2 cellular contexts compared by ENCODE assay signal in the genomic region with DNA sequence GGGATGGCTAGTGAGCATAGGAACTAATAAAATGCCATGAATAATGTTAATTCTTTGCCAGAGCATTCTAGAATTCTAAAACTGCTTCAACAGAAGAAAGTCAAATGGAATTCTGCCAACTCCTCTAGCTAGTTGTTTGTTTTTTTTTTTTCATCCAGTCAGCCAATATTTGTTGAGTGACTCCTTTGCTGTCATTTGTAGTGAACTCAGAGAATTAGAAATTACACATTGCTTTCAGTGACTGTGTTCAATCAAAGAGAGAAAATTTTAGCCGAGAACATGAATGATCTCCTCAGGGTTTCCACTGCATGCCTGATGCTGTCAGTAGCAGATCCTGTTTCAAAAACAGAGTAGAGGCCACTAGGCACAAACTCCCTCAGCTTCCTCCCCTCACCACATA.
TF ChIP-seq lines count a peak whose summit lies in the region.
"Not testable (repeated sequence)": the region's sequence is repeated elsewhere in the genome, so short reads cannot be mapped to it uniquely, and the experiment has no call there.

No MANE protein-coding gene starts in this region.

TF ChIP-seq in SK-N-SH, 30 proteins besides CTCF, POLR2A, EP300 and RAD21:
- peak; percentile 11; the same call in 1 of the 2 replicates for TF ChIP-seq TCF12 (IDR thresholded peaks at IDR 0.05)
- TF ChIP-seq, protein P1, sequence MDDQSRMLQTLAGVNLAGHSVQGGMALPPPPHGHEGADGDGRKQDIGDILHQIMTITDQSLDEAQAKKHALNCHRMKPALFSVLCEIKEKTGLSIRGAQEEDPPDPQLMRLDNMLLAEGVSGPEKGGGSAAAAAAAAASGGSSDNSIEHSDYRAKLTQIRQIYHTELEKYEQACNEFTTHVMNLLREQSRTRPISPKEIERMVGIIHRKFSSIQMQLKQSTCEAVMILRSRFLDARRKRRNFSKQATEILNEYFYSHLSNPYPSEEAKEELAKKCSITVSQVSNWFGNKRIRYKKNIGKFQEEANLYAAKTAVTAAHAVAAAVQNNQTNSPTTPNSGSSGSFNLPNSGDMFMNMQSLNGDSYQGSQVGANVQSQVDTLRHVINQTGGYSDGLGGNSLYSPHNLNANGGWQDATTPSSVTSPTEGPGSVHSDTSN (IDR thresholded peaks at IDR 0.05): 0 out of 2 replicates have a peak, but pooled peaks have one; percentile 12
- TF ChIP-seq NFIC (IDR thresholded peaks at IDR 0.05; ENCODE audit: borderline replicate concordance): peak; percentile 6; the same call in 1 of the 2 replicates
- 0 out of 2 replicates have a peak, but pooled peaks have one; percentile 6 for TF ChIP-seq JUND (IDR thresholded peaks at IDR 0.05)

TF ChIP-seq in HepG2, 621 proteins besides CTCF, POLR2A, EP300 and RAD21 (continues in another document):
- TF ChIP-seq FOSL2 (CRISPR knock-in tag; IDR thresholded peaks at IDR 0.05) (peak; percentile 24; the same call in 1 of the 2 replicates), NR2F6 (IDR thresholded peaks at IDR 0.05) (0 out of 2 replicates have a peak, but pooled peaks have one; percentile 24), FOXA1 (IDR thresholded peaks at IDR 0.05) (peak; percentile 75), SOX5 (CRISPR knock-in tag; IDR thresholded peaks at IDR 0.05; ENCODE audit: borderline replicate concordance) (peak; percentile 44; the same call in 1 of the 2 replicates), NFIC (IDR thresholded peaks at IDR 0.05; ENCODE audit: low read length) (peak; percentile 65; the same call in 1 of the 2 replicates), SOX13 (CRISPR knock-in tag; conservative IDR thresholded peaks at IDR 0.05 in 1 of 2, IDR thresholded peaks at IDR 0.05 in 1 of 2) (peak in 1 of 2 experiments; percentile 45; a peak in 1 of 4 replicates), RARA (CRISPR knock-in tag; IDR thresholded peaks at IDR 0.05) (peak; percentile 46; the same call in 1 of the 2 replicates), MAFF (IDR thresholded peaks at IDR 0.05; ENCODE audit: low read depth, low read length) (peak; percentile 62), NCOA2 (CRISPR knock-in tag; IDR thresholded peaks at IDR 0.05) (peak; percentile 22; the same call in 1 of the 2 replicates), SAP130 (CRISPR knock-in tag; IDR thresholded peaks at IDR 0.05; ENCODE audit: low read depth) (peak; percentile 50; the same call in 1 of the 2 replicates), HHEX (CRISPR knock-in tag; IDR thresholded peaks at IDR 0.05) (0 out of 2 replicates have a peak, but pooled peaks have one; percentile 27), SOX6 (CRISPR knock-in tag; IDR thresholded peaks at IDR 0.05) (peak; percentile 49; the same call in 1 of the 2 replicates), BCL6 (CRISPR knock-in tag; IDR thresholded peaks at IDR 0.05) (0 out of 2 replicates have a peak, but pooled peaks have one; percentile 16), CREM (IDR thresholded peaks at IDR 0.05) (0 out of 2 replicates have a peak, but pooled peaks have one; percentile 12), FOXP1 (CRISPR knock-in tag; IDR thresholded peaks at IDR 0.05) (peak; percentile 45; the same call in 1 of the 2 replicates), ZNF3 (CRISPR knock-in tag; IDR thresholded peaks at IDR 0.05) (peak; percentile 31; the same call in 1 of the 2 replicates), PHF5A (CRISPR knock-in tag; IDR thresholded peaks at IDR 0.05; ENCODE audit: low read depth, unreplicated experiment) (peak; percentile 38), MXI1 (IDR thresholded peaks at IDR 0.05; ENCODE audit: borderline replicate concordance, low read depth, low read length) (peak; percentile 69; the same call in 2 of the 3 replicates), MAFK (conservative IDR thresholded peaks at IDR 0.05 in 1 of 2, IDR thresholded peaks at IDR 0.05 in 1 of 2; ENCODE audit: low read length in 2 of 2) (peak; percentile 24 to 59; a peak in 1 of 4 replicates), SKI (IDR thresholded peaks at IDR 0.05; ENCODE audit: partially characterized antibody) (peak; percentile 27), GATAD2A (CRISPR knock-in tag; IDR thresholded peaks at IDR 0.05) (peak; percentile 69)
- TF ChIP-seq NR2F6 (CRISPR knock-in tag; IDR thresholded peaks at IDR 0.05); FOXA1 (CRISPR knock-in tag; IDR thresholded peaks at IDR 0.05); SOX13 (IDR thresholded peaks at IDR 0.05); SOX6 (IDR thresholded peaks at IDR 0.05); CREM (CRISPR knock-in tag; IDR thresholded peaks at IDR 0.05); FOXP1 (IDR thresholded peaks at IDR 0.05): not testable (repeated sequence)
- TF ChIP-seq, protein P2, sequence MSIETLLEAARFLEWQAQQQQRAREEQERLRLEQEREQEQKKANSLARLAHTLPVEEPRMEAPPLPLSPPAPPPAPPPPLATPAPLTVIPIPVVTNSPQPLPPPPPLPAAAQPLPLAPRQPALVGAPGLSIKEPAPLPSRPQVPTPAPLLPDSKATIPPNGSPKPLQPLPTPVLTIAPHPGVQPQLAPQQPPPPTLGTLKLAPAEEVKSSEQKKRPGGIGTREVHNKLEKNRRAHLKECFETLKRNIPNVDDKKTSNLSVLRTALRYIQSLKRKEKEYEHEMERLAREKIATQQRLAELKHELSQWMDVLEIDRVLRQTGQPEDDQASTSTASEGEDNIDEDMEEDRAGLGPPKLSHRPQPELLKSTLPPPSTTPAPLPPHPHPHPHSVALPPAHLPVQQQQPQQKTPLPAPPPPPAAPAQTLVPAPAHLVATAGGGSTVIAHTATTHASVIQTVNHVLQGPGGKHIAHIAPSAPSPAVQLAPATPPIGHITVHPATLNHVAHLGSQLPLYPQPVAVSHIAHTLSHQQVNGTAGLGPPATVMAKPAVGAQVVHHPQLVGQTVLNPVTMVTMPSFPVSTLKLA (IDR thresholded peaks at IDR 0.05): 0 out of 2 replicates have a peak, but pooled peaks have one; percentile 18
- TF ChIP-seq, protein P3, sequence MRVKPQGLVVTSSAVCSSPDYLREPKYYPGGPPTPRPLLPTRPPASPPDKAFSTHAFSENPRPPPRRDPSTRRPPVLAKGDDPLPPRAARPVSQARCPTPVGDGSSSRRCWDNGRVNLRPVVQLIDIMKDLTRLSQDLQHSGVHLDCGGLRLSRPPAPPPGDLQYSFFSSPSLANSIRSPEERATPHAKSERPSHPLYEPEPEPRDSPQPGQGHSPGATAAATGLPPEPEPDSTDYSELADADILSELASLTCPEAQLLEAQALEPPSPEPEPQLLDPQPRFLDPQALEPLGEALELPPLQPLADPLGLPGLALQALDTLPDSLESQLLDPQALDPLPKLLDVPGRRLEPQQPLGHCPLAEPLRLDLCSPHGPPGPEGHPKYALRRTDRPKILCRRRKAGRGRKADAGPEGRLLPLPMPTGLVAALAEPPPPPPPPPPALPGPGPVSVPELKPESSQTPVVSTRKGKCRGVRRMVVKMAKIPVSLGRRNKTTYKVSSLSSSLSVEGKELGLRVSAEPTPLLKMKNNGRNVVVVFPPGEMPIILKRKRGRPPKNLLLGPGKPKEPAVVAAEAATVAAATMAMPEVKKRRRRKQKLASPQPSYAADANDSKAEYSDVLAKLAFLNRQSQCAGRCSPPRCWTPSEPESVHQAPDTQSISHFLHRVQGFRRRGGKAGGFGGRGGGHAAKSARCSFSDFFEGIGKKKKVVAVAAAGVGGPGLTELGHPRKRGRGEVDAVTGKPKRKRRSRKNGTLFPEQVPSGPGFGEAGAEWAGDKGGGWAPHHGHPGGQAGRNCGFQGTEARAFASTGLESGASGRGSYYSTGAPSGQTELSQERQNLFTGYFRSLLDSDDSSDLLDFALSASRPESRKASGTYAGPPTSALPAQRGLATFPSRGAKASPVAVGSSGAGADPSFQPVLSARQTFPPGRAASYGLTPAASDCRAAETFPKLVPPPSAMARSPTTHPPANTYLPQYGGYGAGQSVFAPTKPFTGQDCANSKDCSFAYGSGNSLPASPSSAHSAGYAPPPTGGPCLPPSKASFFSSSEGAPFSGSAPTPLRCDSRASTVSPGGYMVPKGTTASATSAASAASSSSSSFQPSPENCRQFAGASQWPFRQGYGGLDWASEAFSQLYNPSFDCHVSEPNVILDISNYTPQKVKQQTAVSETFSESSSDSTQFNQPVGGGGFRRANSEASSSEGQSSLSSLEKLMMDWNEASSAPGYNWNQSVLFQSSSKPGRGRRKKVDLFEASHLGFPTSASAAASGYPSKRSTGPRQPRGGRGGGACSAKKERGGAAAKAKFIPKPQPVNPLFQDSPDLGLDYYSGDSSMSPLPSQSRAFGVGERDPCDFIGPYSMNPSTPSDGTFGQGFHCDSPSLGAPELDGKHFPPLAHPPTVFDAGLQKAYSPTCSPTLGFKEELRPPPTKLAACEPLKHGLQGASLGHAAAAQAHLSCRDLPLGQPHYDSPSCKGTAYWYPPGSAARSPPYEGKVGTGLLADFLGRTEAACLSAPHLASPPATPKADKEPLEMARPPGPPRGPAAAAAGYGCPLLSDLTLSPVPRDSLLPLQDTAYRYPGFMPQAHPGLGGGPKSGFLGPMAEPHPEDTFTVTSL (CRISPR knock-in tag; IDR thresholded peaks at IDR 0.05; ENCODE audit: borderline replicate concordance): peak; percentile 72; the same call in 1 of the 2 replicates
- TF ChIP-seq, protein P4, sequence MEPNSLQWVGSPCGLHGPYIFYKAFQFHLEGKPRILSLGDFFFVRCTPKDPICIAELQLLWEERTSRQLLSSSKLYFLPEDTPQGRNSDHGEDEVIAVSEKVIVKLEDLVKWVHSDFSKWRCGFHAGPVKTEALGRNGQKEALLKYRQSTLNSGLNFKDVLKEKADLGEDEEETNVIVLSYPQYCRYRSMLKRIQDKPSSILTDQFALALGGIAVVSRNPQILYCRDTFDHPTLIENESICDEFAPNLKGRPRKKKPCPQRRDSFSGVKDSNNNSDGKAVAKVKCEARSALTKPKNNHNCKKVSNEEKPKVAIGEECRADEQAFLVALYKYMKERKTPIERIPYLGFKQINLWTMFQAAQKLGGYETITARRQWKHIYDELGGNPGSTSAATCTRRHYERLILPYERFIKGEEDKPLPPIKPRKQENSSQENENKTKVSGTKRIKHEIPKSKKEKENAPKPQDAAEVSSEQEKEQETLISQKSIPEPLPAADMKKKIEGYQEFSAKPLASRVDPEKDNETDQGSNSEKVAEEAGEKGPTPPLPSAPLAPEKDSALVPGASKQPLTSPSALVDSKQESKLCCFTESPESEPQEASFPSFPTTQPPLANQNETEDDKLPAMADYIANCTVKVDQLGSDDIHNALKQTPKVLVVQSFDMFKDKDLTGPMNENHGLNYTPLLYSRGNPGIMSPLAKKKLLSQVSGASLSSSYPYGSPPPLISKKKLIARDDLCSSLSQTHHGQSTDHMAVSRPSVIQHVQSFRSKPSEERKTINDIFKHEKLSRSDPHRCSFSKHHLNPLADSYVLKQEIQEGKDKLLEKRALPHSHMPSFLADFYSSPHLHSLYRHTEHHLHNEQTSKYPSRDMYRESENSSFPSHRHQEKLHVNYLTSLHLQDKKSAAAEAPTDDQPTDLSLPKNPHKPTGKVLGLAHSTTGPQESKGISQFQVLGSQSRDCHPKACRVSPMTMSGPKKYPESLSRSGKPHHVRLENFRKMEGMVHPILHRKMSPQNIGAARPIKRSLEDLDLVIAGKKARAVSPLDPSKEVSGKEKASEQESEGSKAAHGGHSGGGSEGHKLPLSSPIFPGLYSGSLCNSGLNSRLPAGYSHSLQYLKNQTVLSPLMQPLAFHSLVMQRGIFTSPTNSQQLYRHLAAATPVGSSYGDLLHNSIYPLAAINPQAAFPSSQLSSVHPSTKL (CRISPR knock-in tag; IDR thresholded peaks at IDR 0.05): peak; percentile 68
- TF ChIP-seq, protein P5, sequence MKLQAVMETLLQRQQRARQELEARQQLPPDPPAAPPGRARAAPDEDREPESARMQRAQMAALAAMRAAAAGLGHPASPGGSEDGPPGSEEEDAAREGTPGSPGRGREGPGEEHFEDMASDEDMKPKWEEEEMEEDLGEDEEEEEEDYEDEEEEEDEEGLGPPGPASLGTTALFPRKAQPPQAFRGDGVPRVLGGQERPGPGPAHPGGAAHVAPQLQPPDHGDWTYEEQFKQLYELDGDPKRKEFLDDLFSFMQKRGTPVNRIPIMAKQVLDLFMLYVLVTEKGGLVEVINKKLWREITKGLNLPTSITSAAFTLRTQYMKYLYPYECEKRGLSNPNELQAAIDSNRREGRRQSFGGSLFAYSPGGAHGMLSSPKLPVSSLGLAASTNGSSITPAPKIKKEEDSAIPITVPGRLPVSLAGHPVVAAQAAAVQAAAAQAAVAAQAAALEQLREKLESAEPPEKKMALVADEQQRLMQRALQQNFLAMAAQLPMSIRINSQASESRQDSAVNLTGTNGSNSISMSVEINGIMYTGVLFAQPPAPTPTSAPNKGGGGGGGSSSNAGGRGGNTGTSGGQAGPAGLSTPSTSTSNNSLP (IDR thresholded peaks at IDR 0.05; ENCODE audit: low read depth, low read length): peak; percentile 87
- TF ChIP-seq, protein P6, sequence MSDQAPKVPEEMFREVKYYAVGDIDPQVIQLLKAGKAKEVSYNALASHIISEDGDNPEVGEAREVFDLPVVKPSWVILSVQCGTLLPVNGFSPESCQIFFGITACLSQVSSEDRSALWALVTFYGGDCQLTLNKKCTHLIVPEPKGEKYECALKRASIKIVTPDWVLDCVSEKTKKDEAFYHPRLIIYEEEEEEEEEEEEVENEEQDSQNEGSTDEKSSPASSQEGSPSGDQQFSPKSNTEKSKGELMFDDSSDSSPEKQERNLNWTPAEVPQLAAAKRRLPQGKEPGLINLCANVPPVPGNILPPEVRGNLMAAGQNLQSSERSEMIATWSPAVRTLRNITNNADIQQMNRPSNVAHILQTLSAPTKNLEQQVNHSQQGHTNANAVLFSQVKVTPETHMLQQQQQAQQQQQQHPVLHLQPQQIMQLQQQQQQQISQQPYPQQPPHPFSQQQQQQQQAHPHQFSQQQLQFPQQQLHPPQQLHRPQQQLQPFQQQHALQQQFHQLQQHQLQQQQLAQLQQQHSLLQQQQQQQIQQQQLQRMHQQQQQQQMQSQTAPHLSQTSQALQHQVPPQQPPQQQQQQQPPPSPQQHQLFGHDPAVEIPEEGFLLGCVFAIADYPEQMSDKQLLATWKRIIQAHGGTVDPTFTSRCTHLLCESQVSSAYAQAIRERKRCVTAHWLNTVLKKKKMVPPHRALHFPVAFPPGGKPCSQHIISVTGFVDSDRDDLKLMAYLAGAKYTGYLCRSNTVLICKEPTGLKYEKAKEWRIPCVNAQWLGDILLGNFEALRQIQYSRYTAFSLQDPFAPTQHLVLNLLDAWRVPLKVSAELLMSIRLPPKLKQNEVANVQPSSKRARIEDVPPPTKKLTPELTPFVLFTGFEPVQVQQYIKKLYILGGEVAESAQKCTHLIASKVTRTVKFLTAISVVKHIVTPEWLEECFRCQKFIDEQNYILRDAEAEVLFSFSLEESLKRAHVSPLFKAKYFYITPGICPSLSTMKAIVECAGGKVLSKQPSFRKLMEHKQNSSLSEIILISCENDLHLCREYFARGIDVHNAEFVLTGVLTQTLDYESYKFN (CRISPR knock-in tag; conservative IDR thresholded peaks at IDR 0.05): peak; percentile 41
- TF ChIP-seq, protein P7, sequence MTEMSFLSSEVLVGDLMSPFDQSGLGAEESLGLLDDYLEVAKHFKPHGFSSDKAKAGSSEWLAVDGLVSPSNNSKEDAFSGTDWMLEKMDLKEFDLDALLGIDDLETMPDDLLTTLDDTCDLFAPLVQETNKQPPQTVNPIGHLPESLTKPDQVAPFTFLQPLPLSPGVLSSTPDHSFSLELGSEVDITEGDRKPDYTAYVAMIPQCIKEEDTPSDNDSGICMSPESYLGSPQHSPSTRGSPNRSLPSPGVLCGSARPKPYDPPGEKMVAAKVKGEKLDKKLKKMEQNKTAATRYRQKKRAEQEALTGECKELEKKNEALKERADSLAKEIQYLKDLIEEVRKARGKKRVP (CRISPR knock-in tag; IDR thresholded peaks at IDR 0.05): 0 out of 4 replicates have a peak, but pooled peaks of 1 of the 2 experiments have one; percentile 15
- TF ChIP-seq, protein P8, sequence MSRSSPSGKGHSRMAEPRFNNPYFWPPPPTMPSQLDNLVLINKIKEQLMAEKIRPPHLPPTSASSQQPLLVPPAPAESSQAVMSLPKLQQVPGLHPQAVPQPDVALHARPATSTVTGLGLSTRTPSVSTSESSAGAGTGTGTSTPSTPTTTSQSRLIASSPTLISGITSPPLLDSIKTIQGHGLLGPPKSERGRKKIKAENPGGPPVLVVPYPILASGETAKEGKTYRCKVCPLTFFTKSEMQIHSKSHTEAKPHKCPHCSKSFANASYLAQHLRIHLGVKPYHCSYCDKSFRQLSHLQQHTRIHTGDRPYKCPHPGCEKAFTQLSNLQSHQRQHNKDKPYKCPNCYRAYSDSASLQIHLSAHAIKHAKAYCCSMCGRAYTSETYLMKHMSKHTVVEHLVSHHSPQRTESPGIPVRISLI (CRISPR knock-in tag; IDR thresholded peaks at IDR 0.05; ENCODE audit: borderline replicate concordance): peak; percentile 77; the same call in 1 of the 2 replicates
